In genomic region chr22:19844423-19845368, GRCh38 we compare ENCODE assay signal across 7 cellular contexts. TPM values are rescaled to one million over a fixed set of nuclear protein-coding genes. Genes with fewer than 3 reads are reported as not detected.
DNase-seq lines count a peak whose midpoint lies in the region; ATAC-seq and TF ChIP-seq lines count a peak whose summit lies in the region.

No MANE protein-coding gene starts in this region.

- peaks cover 35% of the 10 kb centered on the region for H3F3A ChIP-seq in GM23248 (ENCODE audit: insufficient read depth)

- H3K36me3 Mint-ChIP-seq in WTC11, result peaks cover 17% of the 10 kb centered on the region
- H3K36me3 Mint-ChIP-seq in stimulated activated naive B cell treated with anti-CD40 and anti-IgM and Interleukin-4, amounts not matched to agents 10 μg/mL and 1 μg/mL and 100 μg/mL, for 72 hours, result peaks cover 23 to 45% of the 10 kb centered on the region in 2 donors

- H3K4me2 ChIP-seq in GM23248 (ENCODE audit: unreplicated experiment), result peak overlapping the region; percentile 65

- H3K9me3 Mint-ChIP-seq in WTC11, result peaks cover 9% of the 10 kb centered on the region
- H3K9me3 Mint-ChIP-seq in stimulated activated naive B cell treated with anti-CD40 and anti-IgM and Interleukin-4, amounts not matched to agents 10 μg/mL and 1 μg/mL and 100 μg/mL, for 72 hours, result no peaks in the 10 kb centered on the region

- H3K27ac Mint-ChIP-seq in WTC11, result peak overlapping the region; percentile 23; the same call in 1 of the 2 replicates
- H3K27ac Mint-ChIP-seq in stimulated activated naive B cell treated with anti-CD40 and anti-IgM and Interleukin-4, amounts not matched to agents 10 μg/mL and 1 μg/mL and 100 μg/mL, for 72 hours, result peak overlapping the region; percentile 75

- H3K4me3 ChIP-seq in GM23248, result 0 out of 2 replicates have a peak overlapping the region, but pooled peaks have one; percentile 28

- no peaks in the 10 kb centered on the region for H3K27me3 ChIP-seq in GM23248 (replicated peaks; ENCODE audit: insufficient read depth)

- DNase-seq in GM23248 (peak; percentile 96), WTC11 (ENCODE audit: low spot score) (no peak), Right ventricle myocardium superior (peak; percentile 80), NCI-H146 (lab: John Stamatoyannopoulos, UW) (no peak), HuH-7.5 (ENCODE audit: low spot score) (no peak), GM10248 (ENCODE audit: extremely low spot score) (no peak)
- DNase-seq in stimulated activated naive B cell treated with anti-CD40 and anti-IgM and Interleukin-4, amounts not matched to agents 10 μg/mL and 1 μg/mL and 100 μg/mL, for 72 hours, result no peak

- CTCF ChIA-PET in WTC11 (lab: Charles Lee), result interaction anchor here (1.0 kb wide), 1 partner anchor 102 kb away, joined by 5 read pairs; no protein-coding TSS in a partner anchor
- CTCF ChIA-PET in GM10248 (lab: Yijun Ruan, JAX), result interaction anchor here (0.9 kb wide), 1 partner anchor 20 kb away, joined by 4 read pairs; no protein-coding TSS in a partner anchor

- peak overlapping the region; percentile 71 for H3K9ac ChIP-seq in GM23248

- TF ChIP-seq CTCF in WTC11 (IDR thresholded peaks at IDR 0.05) (no peak), GM10248 (IDR thresholded peaks at IDR 0.05; ENCODE audit: control extremely low read depth, extremely low read depth, low read depth, missing control alignments) (no peak)

- H3K27ac ChIP-seq in GM23248, result peak overlapping the region; percentile 89

- no peaks in the 10 kb centered on the region for H3K36me3 ChIP-seq in GM23248 (ENCODE audit: low read depth)

- WGBS in GM23248 (ENCODE audit: low coverage in 1 of 2, low lambda C conversion rate in 2 of 2, missing lambda C conversion rate in 2 of 2), 2 experiments, result 22 to 29% methylated on average over 21 to 22 of the region's 22 CpGs

- peaks cover 21% of the 10 kb centered on the region for H3K4me1 ChIP-seq in GM23248 (ENCODE audit: insufficient read depth)

- intact Hi-C loops in Right ventricle myocardium superior (cut with DNase I), result no loop called here

- H3K79me2 ChIP-seq in GM23248 (ENCODE audit: insufficient read depth), result peaks cover 59% of the 10 kb centered on the region

- H3K4me1 Mint-ChIP-seq in WTC11, result peaks cover 9% of the 10 kb centered on the region
- peaks cover 27 to 37% of the 10 kb centered on the region in 2 donors for H3K4me1 Mint-ChIP-seq in stimulated activated naive B cell treated with anti-CD40 and anti-IgM and Interleukin-4, amounts not matched to agents 10 μg/mL and 1 μg/mL and 100 μg/mL, for 72 hours

- ATAC-seq in WTC11, result peak; percentile 25; the same call in 1 of the 2 replicates
- peak; percentile 76 for ATAC-seq in Right ventricle myocardium superior (ENCODE audit: poor library complexity)
- ATAC-seq in stimulated activated naive B cell treated with anti-CD40 and anti-IgM and Interleukin-4, amounts not matched to agents 10 μg/mL and 1 μg/mL and 100 μg/mL, for 72 hours (replicated peaks), result peak; percentile 74 to 85

- no peaks in the 10 kb centered on the region for H3K9me3 ChIP-seq in GM23248 (ENCODE audit: low read depth)

- H4K20me1 ChIP-seq in GM23248 (ENCODE audit: insufficient read depth), result no peaks in the 10 kb centered on the region

- in situ Hi-C loops in GM23248 (cut with MboI), result no loop called here

- no peaks in the 10 kb centered on the region for H3K9me2 ChIP-seq in GM23248 (ENCODE audit: insufficient read depth)

- no peak overlapping the region for H3K4me3 Mint-ChIP-seq in WTC11
- peak overlapping the region; percentile 36 to 60 for H3K4me3 Mint-ChIP-seq in stimulated activated naive B cell treated with anti-CD40 and anti-IgM and Interleukin-4, amounts not matched to agents 10 μg/mL and 1 μg/mL and 100 μg/mL, for 72 hours

- no peaks in the 10 kb centered on the region for H3K27me3 Mint-ChIP-seq in WTC11 (ENCODE audit: low read depth)
- no peaks in the 10 kb centered on the region for H3K27me3 Mint-ChIP-seq in stimulated activated naive B cell treated with anti-CD40 and anti-IgM and Interleukin-4, amounts not matched to agents 10 μg/mL and 1 μg/mL and 100 μg/mL, for 72 hours

- POLR2A ChIA-PET in WTC11 (lab: Charles Lee) (interaction anchor here (1.3 kb wide), 1 partner anchor 11 kb away, joined by 4 read pairs; no protein-coding TSS in a partner anchor), GM10248 (lab: Yijun Ruan, JAX) (no interaction called here)

- H2AFZ ChIP-seq in GM23248, result peak overlapping the region; percentile 59

TF ChIP-seq in WTC11, 78 proteins besides CTCF, POLR2A, EP300 and RAD21:
- TF ChIP-seq TCF7 (CRISPR knock-in tag; IDR thresholded peaks at IDR 0.05; ENCODE audit: low read depth) (no peak), ZBTB21 (CRISPR knock-in tag; IDR thresholded peaks at IDR 0.05; ENCODE audit: borderline replicate concordance) (no peak), MLX (CRISPR knock-in tag; IDR thresholded peaks at IDR 0.05) (no peak), NR1H2 (CRISPR knock-in tag; IDR thresholded peaks at IDR 0.05) (no peak), ZNF121 (CRISPR knock-in tag; IDR thresholded peaks at IDR 0.05) (no peak), OVOL2 (CRISPR knock-in tag; IDR thresholded peaks at IDR 0.05; ENCODE audit: borderline replicate concordance) (no peak), STAT6 (CRISPR knock-in tag; conservative IDR thresholded peaks at IDR 0.05; ENCODE audit: low read depth) (no peak), CDX4 (CRISPR knock-in tag; IDR thresholded peaks at IDR 0.05; ENCODE audit: borderline replicate concordance) (no peak), USF2 (CRISPR knock-in tag; IDR thresholded peaks at IDR 0.05) (no peak)
TF ChIP-seq in WTC11: peak in this region for 0.

RNA-seq across cellular contexts. Expression of gene GNB1L, which starts 10.0 kb away (rescaled TPM):
- total RNA-seq in GM23248 (2014; rRNA removed; shearing (Covaris generic)), result 16.5 and 22.5 TPM in 2 replicates
- polyA plus RNA-seq in GM23248 (2016; fragmentation: Nextera tagmentation; extraction: Ambion mirVana), result 13.6 and 14.3 TPM in 2 replicates
- 18.0 to 21.7 TPM (median 19.4 TPM) in 3 replicates for total RNA-seq in WTC11 (2021)
- 2.5 TPM for total RNA-seq in Right ventricle myocardium superior

RNA-seq across cellular contexts. Expression of gene RTL10, which starts 10.0 kb away (rescaled TPM):
- 11.9 and 14.2 TPM in 2 replicates for total RNA-seq in GM23248 (2014; rRNA removed; shearing (Covaris generic))
- 22.8 and 23.8 TPM in 2 replicates for polyA plus RNA-seq in GM23248 (2016; fragmentation: Nextera tagmentation; extraction: Ambion mirVana)
- total RNA-seq in WTC11 (2021), result 19.2 to 21.5 TPM (median 20.6 TPM) in 3 replicates
- total RNA-seq in Right ventricle myocardium superior, result 6.2 TPM

Comparison
In these comparisons a context has a peak if more than half of its experiments do, and no peak if none do; other contexts are left out.
1. DNase-seq: peak in GM23248 (single experiment) and Right ventricle myocardium superior (single experiment); none in WTC11 (single experiment), stimulated activated naive B cell treated with anti-CD40 and anti-IgM and Interleukin-4, amounts not matched to agents 10 μg/mL and 1 μg/mL and 100 μg/mL, for 72 hours (single experiment), NCI-H146 (single experiment), HuH-7.5 (single experiment) and GM10248 (single experiment).
2. ATAC-seq: peak in every context shown above with its lines; median percentile 80 in stimulated activated naive B cell treated with anti-CD40 and anti-IgM and Interleukin-4, amounts not matched to agents 10 μg/mL and 1 μg/mL and 100 μg/mL, for 72 hours; 76 in Right ventricle myocardium superior; 25 in WTC11.